Comparison of ENCODE assay signal across 23 cellular contexts in genomic region chr13:85536706-85537105, GRCh38.
"Had no signal": no experiment of that assay in that cellular context is flagged by ENCODE, and none has a peak within 500 bp of the region (broad histone marks: within the 10 kb centered on the region; RNA-seq: fewer than 3 reads in every experiment).

No MANE protein-coding gene starts in this region.

- ATAC-seq: activated CD4-positive, alpha-beta T cell treated with anti-CD3 and anti-CD28 coated beads for 36 hours; activated T-cell treated with anti-CD3 and anti-CD28 coated beads, Interleukin-2, amount 50 U/mL, for 4 hours; natural killer cell; stimulated activated naive CD8-positive, alpha-beta T cell treated with anti-CD3 and anti-CD28 coated beads, Interleukin-15, Interleukin-2, amounts not matched to agents 100 U/mL and 50 U/mL, for 24 hours had no signal

- H3K27ac ChIP-seq: cardiac muscle cell, left ventricle myocardium inferior, spleen, upper lobe of left lung had no signal

- DNase-seq: activated B cell treated with CpG ODN at 0.5 μM for 24 hours; activated CD4-positive, alpha-beta T cell treated with anti-CD3 and anti-CD28 coated beads for 36 hours; activated CD4-positive, alpha-beta T cell treated with anti-CD3 and anti-CD28 coated beads, Interleukin-2, amount 50 U/mL, for 4 hours; activated CD8-positive, alpha-beta memory T cell treated with anti-CD3 and anti-CD28 coated beads for 24 hours; activated CD8-positive, alpha-beta memory T cell treated with anti-CD3 and anti-CD28 coated beads, Interleukin-2, amount 50 U/mL, for 4 hours; activated naive CD4-positive, alpha-beta T cell; activated naive CD8-positive, alpha-beta T cell treated with anti-CD3 and anti-CD28 coated beads, Interleukin-2, amount 10 ng/mL, durations not matched to agents 7 days and 5 days; activated T-cell treated with anti-CD3 and anti-CD28 coated beads, Interleukin-2, amount 50 U/mL, for 4 hours; amygdala; effector memory CD4-positive, alpha-beta T cell; foreskin melanocyte; left ventricle myocardium inferior; natural killer cell; spleen; stimulated activated CD4-positive, alpha-beta T cell treated with anti-CD3 and anti-CD28 coated beads, Interleukin-4, amount 100 ng/mL, for 24 hours; stimulated activated naive CD8-positive, alpha-beta T cell treated with anti-CD3 and anti-CD28 coated beads, Interleukin-15, Interleukin-2, amounts not matched to agents 100 U/mL and 50 U/mL, for 24 hours; T1000; upper lobe of left lung had no signal

- H3K9me3 ChIP-seq: left ventricle myocardium inferior, spleen, upper lobe of left lung had no signal

- H3K27me3 Mint-ChIP-seq: activated B cell treated with CpG ODN at 0.5 μM for 24 hours; activated CD4-positive, alpha-beta T cell treated with anti-CD3 and anti-CD28 coated beads for 36 hours; progenitor cell of endocrine pancreas had no signal

- H3K4me3 Mint-ChIP-seq: activated B cell treated with CpG ODN at 0.5 μM for 24 hours; activated CD4-positive, alpha-beta T cell treated with anti-CD3 and anti-CD28 coated beads for 36 hours; activated naive CD8-positive, alpha-beta T cell treated with anti-CD3 and anti-CD28 coated beads, Interleukin-2, amount 10 ng/mL, durations not matched to agents 7 days and 5 days; activated T-cell treated with anti-CD3 and anti-CD28 coated beads, Interleukin-2, amount 50 U/mL, for 4 hours; mesothelial cell of epicardium; natural killer cell; T-helper 1 cell treated with Interleukin-12 subunit alpha and Interleukin-12 subunit beta and Interleukin-4 antibody, amounts not matched to agents 30 μg/mL and 1 μg/mL, for 36 hours had no signal

- H3K27ac Mint-ChIP-seq: activated B cell treated with CpG ODN at 0.5 μM for 24 hours; activated CD4-positive, alpha-beta T cell treated with anti-CD3 and anti-CD28 coated beads for 36 hours; activated naive CD8-positive, alpha-beta T cell treated with anti-CD3 and anti-CD28 coated beads, Interleukin-2, amount 10 ng/mL, durations not matched to agents 7 days and 5 days; activated T-helper 2 cell treated with anti-CD3 and anti-CD28 coated beads, Interferon-gamma antibody, Interleukin-2, Interleukin-4, amounts not matched to agents 10 μg/mL and 5 μg/mL and 100 μg/mL, durations not matched to agents 14 hours and 24 hours and 36 hours; mesothelial cell of epicardium; natural killer cell; progenitor cell of endocrine pancreas; T-helper 1 cell treated with Interleukin-12 subunit alpha and Interleukin-12 subunit beta and Interleukin-4 antibody, amounts not matched to agents 30 μg/mL and 1 μg/mL, for 36 hours had no signal

- H3K36me3 Mint-ChIP-seq: activated naive CD8-positive, alpha-beta T cell treated with anti-CD3 and anti-CD28 coated beads, Interleukin-2, amount 10 ng/mL, durations not matched to agents 7 days and 5 days; mesothelial cell of epicardium; natural killer cell had no signal

- H3K9me3 Mint-ChIP-seq: activated T-cell treated with anti-CD3 and anti-CD28 coated beads, Interleukin-2, amount 50 U/mL, for 4 hours; activated T-helper 2 cell treated with anti-CD3 and anti-CD28 coated beads, Interferon-gamma antibody, Interleukin-2, Interleukin-4, amounts not matched to agents 10 μg/mL and 5 μg/mL and 100 μg/mL, durations not matched to agents 14 hours and 24 hours and 36 hours; mesothelial cell of epicardium; T-helper 1 cell treated with Interleukin-12 subunit alpha and Interleukin-12 subunit beta and Interleukin-4 antibody, amounts not matched to agents 30 μg/mL and 1 μg/mL, for 36 hours had no signal

- H3K4me3 ChIP-seq: cardiac muscle cell, left ventricle myocardium inferior, spleen, upper lobe of left lung had no signal

- H3K27me3 ChIP-seq: cardiac muscle cell, spleen, upper lobe of left lung had no signal

- H3K36me3 ChIP-seq: cardiac muscle cell, left ventricle myocardium inferior, spleen, upper lobe of left lung had no signal

- H3K4me1 ChIP-seq: left ventricle myocardium inferior, spleen, upper lobe of left lung had no signal

- H3K4me1 Mint-ChIP-seq: activated B cell treated with CpG ODN at 0.5 μM for 24 hours had no signal
